In the genomic region with DNA sequence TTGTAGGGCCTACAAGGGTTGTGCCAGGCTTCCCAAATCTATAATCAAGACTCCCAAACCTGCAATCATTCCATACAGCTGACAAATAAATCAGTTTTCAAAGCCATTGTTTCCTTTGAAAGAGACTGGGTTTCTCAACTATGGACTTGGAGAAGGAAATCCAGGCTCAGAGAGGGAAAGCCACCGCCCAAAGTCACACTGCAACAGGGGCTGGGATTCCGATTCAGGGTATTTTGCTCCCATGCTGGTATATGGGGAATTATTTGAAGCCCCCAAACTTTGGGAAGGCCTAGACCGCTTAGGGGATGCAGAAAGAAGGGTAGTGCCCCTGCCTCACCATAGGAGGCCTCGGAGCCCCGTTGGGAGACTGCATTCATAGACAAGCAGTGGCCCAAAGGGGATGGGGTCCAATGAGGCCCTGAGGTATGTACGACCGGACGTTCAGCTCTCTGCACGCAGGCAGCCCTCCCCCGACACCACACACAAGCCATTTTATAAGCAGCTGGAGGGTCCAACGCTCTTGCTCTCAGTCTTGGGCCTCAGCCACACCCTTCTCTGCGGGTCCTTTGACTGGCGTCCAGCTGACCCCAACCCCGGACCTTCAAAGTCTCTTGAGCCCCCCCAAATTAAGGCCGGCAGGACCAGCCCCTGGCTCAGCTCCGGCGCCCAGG, we compare ENCODE assay signal across 8 cellular contexts. TPM values are rescaled to one million over a fixed set of nuclear protein-coding genes. Genes with fewer than 3 reads are reported as not detected.
A peak's percentile ranks its signal among the peaks of the same experiment; 100 is the strongest.
DNase-seq lines count a peak whose midpoint lies in the region; ATAC-seq and FAIRE-seq lines count a peak whose summit lies in the region.

No MANE protein-coding gene starts in this region.

- H3K27me3 ChIP-seq in ACC112 (ENCODE audit: insufficient read depth, low read length) (no peaks in the 10 kb centered on the region), ectodermal cell (ENCODE audit: control insufficient read depth, insufficient read depth, low read length, poor library complexity, severe bottlenecking) (peaks cover 7% of the 10 kb centered on the region), muscle layer of duodenum (ENCODE audit: low read depth, low read length) (no peaks in the 10 kb centered on the region)

- H3K36me3 ChIP-seq in ACC112 (ENCODE audit: insufficient read depth, low read length) = no peaks in the 10 kb centered on the region
- peaks cover 7% of the 10 kb centered on the region; the same call in 1 of the 2 replicates for H3K36me3 ChIP-seq in SK-N-MC (ENCODE audit: insufficient read depth, low read length)
- H3K36me3 ChIP-seq in ectodermal cell (ENCODE audit: control insufficient read depth, insufficient read depth, low read length) = no peaks in the 10 kb centered on the region
- no peaks in the 10 kb centered on the region for H3K36me3 ChIP-seq in muscle layer of duodenum (ENCODE audit: control insufficient read depth in 1 of 2, insufficient read depth in 2 of 2, low read length in 2 of 2)

- no peak overlapping the region for H2AFZ ChIP-seq in ACC112 (ENCODE audit: low read length, unreplicated experiment)

- 13 to 17% methylated on average over 17 of the region's 17 CpGs for WGBS in ectodermal cell, 2 experiments

- ATAC-seq in GM19035 (IDR thresholded peaks at IDR 0.05; ENCODE audit: unreplicated experiment) = peak; percentile 27

- H3K4me3 ChIP-seq in ACC112 (ENCODE audit: low read depth, low read length) = peak overlapping the region; percentile 93
- H3K4me3 ChIP-seq in SK-N-MC = peak overlapping the region; percentile 99
- H3K4me3 ChIP-seq in ectodermal cell (ENCODE audit: insufficient read depth, low read depth, low read length) = peak overlapping the region; percentile 91
- H3K4me3 ChIP-seq in muscle layer of duodenum (ENCODE audit: low read depth in 1 of 2, low read length in 2 of 2) = peak overlapping the region; percentile 92 to 96

- FAIRE-seq in frontal cortex (lab: Jason Lieb, UNC) = no peak

- peaks cover 64% of the 10 kb centered on the region for H3K79me2 ChIP-seq in ACC112 (ENCODE audit: control insufficient read depth, insufficient read depth, low read length, unreplicated experiment)

- peak overlapping the region; percentile 86 for H3K9ac ChIP-seq in SK-N-MC (ENCODE audit: insufficient read length)

- no peaks in the 10 kb centered on the region for H3K9me3 ChIP-seq in SK-N-MC (ENCODE audit: low read depth, low read length)
- no peaks in the 10 kb centered on the region for H3K9me3 ChIP-seq in ectodermal cell (ENCODE audit: control insufficient read depth, low read length)
- H3K9me3 ChIP-seq in muscle layer of duodenum (ENCODE audit: control insufficient read depth in 1 of 2, low read length in 2 of 2) = no peaks in the 10 kb centered on the region

- H3K4me1 ChIP-seq in ACC112 (ENCODE audit: control insufficient read depth, insufficient read depth, low read length, unreplicated experiment) = peaks cover 34% of the 10 kb centered on the region
- peaks cover 20% of the 10 kb centered on the region for H3K4me1 ChIP-seq in ectodermal cell (ENCODE audit: control insufficient read depth, insufficient read depth, low read length)
- H3K4me1 ChIP-seq in muscle layer of duodenum (ENCODE audit: control insufficient read depth in 1 of 2, insufficient read depth in 2 of 2, low read length in 2 of 2) = peaks cover 21 to 46% of the 10 kb centered on the region in 2 donors

- DNase-seq in SK-N-MC (ENCODE audit: low read depth, low spot score) = no peak
- no peak for DNase-seq in MV-4-11 (lab: John Stamatoyannopoulos, UW)
- DNase-seq in frontal cortex (ENCODE audit: low spot score in 2 of 2) = no peak
- no peak for DNase-seq in CD1c-positive myeloid dendritic cell (ENCODE audit: extremely low spot score)

- peak overlapping the region; percentile 68 for H3K27ac ChIP-seq in ACC112 (ENCODE audit: low read depth, low read length)
- peak overlapping the region; percentile 66 for H3K27ac ChIP-seq in SK-N-MC
- H3K27ac ChIP-seq in ectodermal cell (ENCODE audit: insufficient read depth, low read depth, low read length, poor library complexity, severe bottlenecking) = no peak overlapping the region
- H3K27ac ChIP-seq in muscle layer of duodenum (ENCODE audit: low read length) = peak overlapping the region; percentile 90

RNA-seq across cellular contexts. Expression of a gene that starts 0.7 kb away (rescaled TPM):
- 127 TPM for polyA plus RNA-seq in ectodermal cell (2013, experiment 1 of 4)
- polyA plus RNA-seq in ectodermal cell (2013, experiment 2 of 4) = 121 TPM
- polyA plus RNA-seq in ectodermal cell (2013, experiment 3 of 4) = 104 TPM
- polyA plus RNA-seq in ectodermal cell (2013, experiment 4 of 4) = 109 TPM
- 48.9 TPM for total RNA-seq in frontal cortex
